ENCODE assay signal across 19 cellular contexts in genomic region chr16:67551091-67551490, GRCh38.
"Had no signal": no experiment of that assay in that cellular context is flagged by ENCODE, and none has a peak within 500 bp of the region (broad histone marks: within the 10 kb centered on the region; RNA-seq: fewer than 3 reads in every experiment).

No MANE protein-coding gene starts in this region.

- H3K36me3 ChIP-seq: ovary had no signal

- H3K27ac ChIP-seq: body of pancreas, ovary, tibial artery had no signal

- DNase-seq: activated CD8-positive, alpha-beta memory T cell treated with anti-CD3 and anti-CD28 coated beads for 24 hours; activated CD8-positive, alpha-beta memory T cell treated with anti-CD3 and anti-CD28 coated beads, Interleukin-2, amount 50 U/mL, for 48 hours; activated effector memory CD4-positive, alpha-beta T cell treated with anti-CD3 and anti-CD28 coated beads, Interleukin-2, amount 50 U/mL, for 16 hours; activated naive CD8-positive, alpha-beta T cell treated with anti-CD3 and anti-CD28 coated beads for 36 hours; activated T-cell treated with anti-CD3 and anti-CD28 coated beads, Interleukin-2, amount 50 U/mL, for 72 hours; amygdala; body of pancreas; caudate nucleus; dorsolateral prefrontal cortex; stimulated activated CD4-positive, alpha-beta T cell treated with anti-CD3 and anti-CD28 coated beads, Interleukin-12 subunit alpha, Interleukin-12 subunit beta, amount 100 ng/mL, for 4 hours; stimulated activated CD4-positive, alpha-beta T cell treated with anti-CD3 and anti-CD28 coated beads, Interleukin-1b, Interleukin-23, amount 100 ng/mL, for 48 hours; stimulated activated CD8-positive, alpha-beta memory T cell treated with anti-CD3 and anti-CD28 coated beads, Interleukin-4, amount 100 ng/mL, for 48 hours; stimulated activated naive CD8-positive, alpha-beta T cell treated with anti-CD3 and anti-CD28 coated beads, Interleukin-15, Interleukin-2, amounts not matched to agents 100 U/mL and 50 U/mL, for 24 hours; substantia nigra; tibial artery had no signal

- H3K4me3 ChIP-seq: body of pancreas, dorsolateral prefrontal cortex, ovary, tibial artery had no signal

- H3K4me3 Mint-ChIP-seq: activated naive CD8-positive, alpha-beta T cell treated with anti-CD3 and anti-CD28 coated beads for 36 hours; activated T-cell treated with anti-CD3 and anti-CD28 coated beads, Interleukin-2, amount 50 U/mL, for 72 hours; memory B cell; neural crest cell had no signal

- H3K27ac Mint-ChIP-seq: activated T-cell treated with anti-CD3 and anti-CD28 coated beads, Interleukin-2, amount 50 U/mL, for 72 hours had no signal

- H3K9me3 Mint-ChIP-seq: activated naive CD8-positive, alpha-beta T cell treated with anti-CD3 and anti-CD28 coated beads for 36 hours; activated T-cell treated with anti-CD3 and anti-CD28 coated beads, Interleukin-2, amount 50 U/mL, for 72 hours; memory B cell; neural crest cell had no signal

- H3K27me3 ChIP-seq: body of pancreas, dorsolateral prefrontal cortex, ovary, tibial artery had no signal

- H3K9me3 ChIP-seq: body of pancreas, ovary, tibial artery had no signal

- H3K27me3 Mint-ChIP-seq: activated naive CD8-positive, alpha-beta T cell treated with anti-CD3 and anti-CD28 coated beads for 36 hours; memory B cell had no signal

- ATAC-seq: activated CD4-positive, CD25-positive, alpha-beta regulatory T cell treated with anti-CD3 and anti-CD28 coated beads, Interleukin-2, amount 50 U/mL, for 24 hours; activated T-cell treated with anti-CD3 and anti-CD28 coated beads, Interleukin-2, amount 50 U/mL, for 72 hours; body of pancreas; stimulated activated naive CD8-positive, alpha-beta T cell treated with anti-CD3 and anti-CD28 coated beads, Interleukin-15, Interleukin-2, amounts not matched to agents 100 U/mL and 50 U/mL, for 24 hours had no signal
